9 cellular contexts compared by ENCODE assay signal in genomic region chr11:76668362-76669155, GRCh38. TPM values are rescaled to one million over a fixed set of nuclear protein-coding genes. Genes with fewer than 3 reads are reported as not detected.
DNase-seq lines count a peak whose midpoint lies in the region; ATAC-seq and TF ChIP-seq lines count a peak whose summit lies in the region.
"Had no signal": no experiment of that assay in that cellular context is flagged by ENCODE, and none has a peak within 500 bp of the region (broad histone marks: within the 10 kb centered on the region; RNA-seq: fewer than 3 reads in every experiment).

No MANE protein-coding gene starts in this region.

- H3K9ac ChIP-seq in trophoblast cell (ENCODE audit: low read length), result no peak overlapping the region

- intact Hi-C loops in activated CD4-positive, alpha-beta memory T cell treated with anti-CD3 and anti-CD28 coated beads for 36 hours (cut with micrococcal nuclease), result no loop called here
- intact Hi-C loops in A673 (cut with micrococcal nuclease; ENCODE audit: unreplicated experiment), result no loop called here

- H3K36me3 ChIP-seq in gastroesophageal sphincter, result peaks cover 0 to 5% of the 10 kb centered on the region in 2 donors
- peaks cover 21% of the 10 kb centered on the region in 2 experiments for H3K36me3 ChIP-seq in trophoblast cell (ENCODE audit: control insufficient read depth in 1 of 2, insufficient read depth in 2 of 2, low read length in 2 of 2)
- H3K36me3 ChIP-seq in A673 (ENCODE audit: insufficient read depth, low read length, poor library complexity, severe bottlenecking), result no peaks in the 10 kb centered on the region

- no peak overlapping the region for H2BK120ac ChIP-seq in trophoblast cell (ENCODE audit: insufficient read depth, low read length, poor library complexity)

- POLR2A ChIA-PET in AG04449 (lab: Yijun Ruan, JAX), result no interaction called here
- POLR2A ChIA-PET in activated CD4-positive, alpha-beta memory T cell treated with anti-CD3 and anti-CD28 coated beads for 36 hours (lab: Charles Lee), result interaction anchor here (0.5 kb wide), 1 partner anchor 457 kb away, joined by 3 read pairs; no protein-coding TSS in a partner anchor
- POLR2A ChIA-PET in A673 (lab: Charles Lee; ENCODE audit: low non-redundant PET), result no interaction called here

- no TSS peak for BruUV-seq in A673 (replicated peaks; lab: Mats Ljungman, UMichigan)

- H3K27ac ChIP-seq in gastroesophageal sphincter (peak overlapping the region in 2 of 4 donors; percentile 54 to 74), trophoblast cell (ENCODE audit: low read depth, low read length) (no peak overlapping the region), A673 (ENCODE audit: low read depth, low read length, poor library complexity, severe bottlenecking) (no peak overlapping the region)

- H3K9me3 ChIP-seq in gastroesophageal sphincter (no peaks in the 10 kb centered on the region), trophoblast cell (ENCODE audit: insufficient read depth, low read depth, low read length) (peaks cover 3% of the 10 kb centered on the region), A673 (ENCODE audit: low read depth, low read length, poor library complexity, severe bottlenecking) (no peaks in the 10 kb centered on the region)

- H4K91ac ChIP-seq in trophoblast cell (ENCODE audit: low read depth, low read length), result no peak overlapping the region

- H3K23ac ChIP-seq in trophoblast cell (ENCODE audit: low read length), result no peak overlapping the region

- peaks cover 16% of the 10 kb centered on the region for H3K79me2 ChIP-seq in trophoblast cell (ENCODE audit: control insufficient read depth, insufficient read depth, low read length, poor library complexity)

- H3K4me1 ChIP-seq in gastroesophageal sphincter, result peaks cover 0 to 54% (median 7%) of the 10 kb centered on the region in 3 donors
- peaks cover 20 to 33% of the 10 kb centered on the region in 2 experiments for H3K4me1 ChIP-seq in trophoblast cell (ENCODE audit: control insufficient read depth in 1 of 2, insufficient read depth in 2 of 2, low read length in 2 of 2)
- no peaks in the 10 kb centered on the region for H3K4me1 ChIP-seq in A673 (ENCODE audit: insufficient read depth, low read length, poor library complexity, severe bottlenecking)

- H3K36me3 Mint-ChIP-seq in activated CD4-positive, alpha-beta memory T cell treated with anti-CD3 and anti-CD28 coated beads for 36 hours, result peaks cover 1% of the 10 kb centered on the region

- no peak overlapping the region for H2BK12ac ChIP-seq in trophoblast cell (ENCODE audit: low read length)

- H3K9me3 Mint-ChIP-seq in activated CD4-positive, alpha-beta memory T cell treated with anti-CD3 and anti-CD28 coated beads for 36 hours, result no peaks in the 10 kb centered on the region

- DNase-seq in AG04449 (ENCODE audit: low read depth, low spot score) (no peak), trophoblast cell (no peak), erythroblast (lab: John Stamatoyannopoulos, UW) (no peak), A673 (ENCODE audit: low spot score) (no peak)
- DNase-seq in activated CD4-positive, alpha-beta memory T cell treated with anti-CD3 and anti-CD28 coated beads for 36 hours, result no peak
- no peak for DNase-seq in stimulated activated naive CD4-positive, alpha-beta T cell treated with Interleukin-2 at 50 U/mL for 16 hours (lab: John Stamatoyannopoulos, UW)
- DNase-seq: NCI-H2171 had no signal

- H2AFZ ChIP-seq in trophoblast cell (ENCODE audit: insufficient read depth, low read length, poor library complexity), result no peak overlapping the region

- CTCF ChIA-PET in AG04449 (lab: Yijun Ruan, JAX), result interaction anchor here (1.4 to 5.2 kb wide), 2 partner anchors 11 to 14 kb away, joined by 6 to 28 read pairs; no protein-coding TSS in a partner anchor
- CTCF ChIA-PET in activated CD4-positive, alpha-beta memory T cell treated with anti-CD3 and anti-CD28 coated beads for 36 hours (lab: Charles Lee), result interaction anchor here (0.8 to 1.7 kb wide), 3 partner anchors 53 to 460 kb away, joined by 3 to 5 read pairs (median 4); no protein-coding TSS in a partner anchor
- CTCF ChIA-PET in A673 (lab: Charles Lee), result interaction anchor here (0.9 kb wide), 1 partner anchor 144 kb away, joined by 3 read pairs; no protein-coding TSS in a partner anchor

- no peak overlapping the region for H4K8ac ChIP-seq in trophoblast cell (ENCODE audit: low read depth, low read length)

- H3K27me3 ChIP-seq in gastroesophageal sphincter (peaks cover 28% of the 10 kb centered on the region), trophoblast cell (ENCODE audit: insufficient read depth, low read length) (no peaks in the 10 kb centered on the region), A673 (replicated peaks; ENCODE audit: insufficient read depth, low read depth, low read length, poor library complexity) (peaks cover 8% of the 10 kb centered on the region)

- H3K4ac ChIP-seq in trophoblast cell (ENCODE audit: low read depth, low read length), result peak overlapping the region; percentile 37

- ATAC-seq in gastroesophageal sphincter (no peak), HG03108 (IDR thresholded peaks at IDR 0.05; ENCODE audit: unreplicated experiment) (no peak)

- no peak overlapping the region for H4K12ac ChIP-seq in trophoblast cell (ENCODE audit: low read depth, low read length)

- no peak overlapping the region for H3K14ac ChIP-seq in trophoblast cell (ENCODE audit: low read length)

- peak overlapping the region; percentile 47 for H3K4me3 Mint-ChIP-seq in activated CD4-positive, alpha-beta memory T cell treated with anti-CD3 and anti-CD28 coated beads for 36 hours

- TF ChIP-seq CTCF in AG04449 (IDR thresholded peaks at IDR 0.05; ENCODE audit: insufficient read depth, low read length, missing control alignments) (no peak), gastroesophageal sphincter (IDR thresholded peaks at IDR 0.05) (no peak), A673 (conservative IDR thresholded peaks at IDR 0.05; ENCODE audit: low read depth, low read length) (no peak)

- TF ChIP-seq EP300 in gastroesophageal sphincter (IDR thresholded peaks at IDR 0.05), result no peak

- TF ChIP-seq POLR2A in gastroesophageal sphincter (IDR thresholded peaks at IDR 0.05) (no peak), erythroblast (IDR thresholded peaks at IDR 0.05; ENCODE audit: low read length) (no peak)

- H3K27me3 Mint-ChIP-seq in activated CD4-positive, alpha-beta memory T cell treated with anti-CD3 and anti-CD28 coated beads for 36 hours, result peaks cover 22% of the 10 kb centered on the region

- H3K4me3 ChIP-seq in AG04449 (ENCODE audit: low read depth, low read length) (peak overlapping the region; percentile 18; the same call in 1 of the 2 replicates), gastroesophageal sphincter (peak overlapping the region; percentile 7 to 68), trophoblast cell (ENCODE audit: low read depth, low read length) (peak overlapping the region; percentile 48), A673 (ENCODE audit: low read depth, low read length, poor library complexity, severe bottlenecking) (no peak overlapping the region)

- H3K79me1 ChIP-seq in trophoblast cell (ENCODE audit: low read length), result peaks cover 18% of the 10 kb centered on the region

- peak overlapping the region; percentile 61 for H3K4me2 ChIP-seq in trophoblast cell (ENCODE audit: low read length)

- no peak overlapping the region for H2BK5ac ChIP-seq in trophoblast cell (ENCODE audit: low read depth, low read length, poor library complexity)

- H3K4me1 Mint-ChIP-seq in activated CD4-positive, alpha-beta memory T cell treated with anti-CD3 and anti-CD28 coated beads for 36 hours (ENCODE audit: low read depth), result peaks cover 40% of the 10 kb centered on the region

- H3K27ac Mint-ChIP-seq in activated CD4-positive, alpha-beta memory T cell treated with anti-CD3 and anti-CD28 coated beads for 36 hours, result no peak overlapping the region

- peak overlapping the region; percentile 6 for H3K18ac ChIP-seq in trophoblast cell (ENCODE audit: low read length)

- no peak overlapping the region for H2AK5ac ChIP-seq in trophoblast cell (ENCODE audit: low read length)

- WGBS in gastroesophageal sphincter (ENCODE audit: low coverage in 1 of 2), 2 donors, result no CpG with 5 or more reads among the region's 3 CpGs
- WGBS in trophoblast cell (ENCODE audit: extremely low coverage, insufficient coverage, insufficient read length), result no CpG with 5 or more reads among the region's 3 CpGs

RNA-seq across cellular contexts. Expression of gene LRRC32, which starts 2.0 kb away (rescaled TPM):
- 10 to 100 TPM; 11.2 to 12.3 TPM for total RNA-seq in activated CD4-positive, alpha-beta memory T cell treated with anti-CD3 and anti-CD28 coated beads for 36 hours
- 10 to 100 TPM; 22.7 to 37.6 (median 31.1) TPM for total RNA-seq in gastroesophageal sphincter
- polyA plus RNA-seq in trophoblast cell (2013), result 39.7 and 40.3 TPM in 2 replicates
- not detected in 2 replicates for total RNA-seq in A673 (2021)

Comparison
In these comparisons a context has a peak if more than half of its experiments do, and no peak if none do; other contexts are left out.
1. RNA of gene LRRC32, which starts 2.0 kb away (total RNA-seq): 22.7 to 37.6 TPM in gastroesophageal sphincter and 11.2 to 12.3 TPM in activated CD4-positive, alpha-beta memory T cell treated with anti-CD3 and anti-CD28 coated beads for 36 hours; not detected in A673; every median in the first group is over 10 times any median in the second.